ENCODE assay signal across 8 cellular contexts in genomic region chr12:15787801-15788200, GRCh38. TPM values are rescaled to one million over a fixed set of nuclear protein-coding genes. Genes with fewer than 3 reads are reported as not detected.
A peak's percentile ranks its signal among the peaks of the same experiment; 100 is the strongest.
DNase-seq lines count a peak whose midpoint lies in the region; ATAC-seq and TF ChIP-seq lines count a peak whose summit lies in the region.
"Had no signal": no experiment of that assay in that cellular context is flagged by ENCODE, and none has a peak within 500 bp of the region (broad histone marks: within the 10 kb centered on the region; RNA-seq: fewer than 3 reads in every experiment).

No MANE protein-coding gene starts in this region.

- no peak overlapping the region for H3K9ac ChIP-seq in iPS-15b (ENCODE audit: low read depth, low read length)

- no peaks in the 10 kb centered on the region for H3K27me3 ChIP-seq in HAP-1 (ENCODE audit: low read depth)
- peaks cover 53% of the 10 kb centered on the region for H3K27me3 ChIP-seq in iPS-15b (ENCODE audit: control insufficient read depth, insufficient read depth, low read length)

- peak overlapping the region; percentile 71 for H3K4me3 ChIP-seq in HAP-1
- H3K4me3 ChIP-seq in iPS-15b (ENCODE audit: low read depth, low read length), result peak overlapping the region; percentile 59
- peak overlapping the region; percentile 48 to 85 (median 69) for H3K4me3 ChIP-seq in skin epidermis

- no peak for ATAC-seq in activated CD8-positive, alpha-beta T cell treated with anti-CD3 and anti-CD28 coated beads for 36 hours
- no peak for ATAC-seq in stimulated activated naive CD8-positive, alpha-beta T cell treated with anti-CD3 and anti-CD28 coated beads, Interleukin-15, Interleukin-2, amounts not matched to agents 100 U/mL and 50 U/mL, for 24 hours
- ATAC-seq in HG03571 (IDR thresholded peaks at IDR 0.05; ENCODE audit: unreplicated experiment), result no peak

- no peaks in the 10 kb centered on the region for H3K36me3 Mint-ChIP-seq in activated CD8-positive, alpha-beta T cell treated with anti-CD3 and anti-CD28 coated beads for 36 hours (ENCODE audit: low read depth)

- POLR2A ChIA-PET in activated CD8-positive, alpha-beta T cell treated with anti-CD3 and anti-CD28 coated beads for 36 hours (lab: Charles Lee), result no interaction called here

- intact Hi-C loops in activated CD8-positive, alpha-beta T cell treated with anti-CD3 and anti-CD28 coated beads for 36 hours (cut with micrococcal nuclease), result loop anchor here (5.0 kb wide), 1 partner anchor 196 kb away; no protein-coding TSS in a partner anchor

- no peaks in the 10 kb centered on the region for H3K9me3 Mint-ChIP-seq in activated CD8-positive, alpha-beta T cell treated with anti-CD3 and anti-CD28 coated beads for 36 hours

- no peak overlapping the region for H3K27ac Mint-ChIP-seq in activated CD8-positive, alpha-beta T cell treated with anti-CD3 and anti-CD28 coated beads for 36 hours

- peaks cover 46% of the 10 kb centered on the region for H3K27me3 Mint-ChIP-seq in activated CD8-positive, alpha-beta T cell treated with anti-CD3 and anti-CD28 coated beads for 36 hours

- H3K27ac ChIP-seq in skin epidermis, result peak overlapping the region in 8 of 21 experiments; percentile 83 to 95 (median 88)

- H3K4me1 ChIP-seq in HAP-1, result peaks cover 3% of the 10 kb centered on the region; the same call in 1 of the 2 replicates
- peaks cover 2% of the 10 kb centered on the region for H3K4me1 ChIP-seq in iPS-15b (ENCODE audit: control insufficient read depth, insufficient read depth, low read length)

- in situ Hi-C loops in HAP-1 (cut with MboI; ENCODE audit: low sequenced_read_pairs), result no loop called here

- no peak for DNase-seq in HAP-1 (ENCODE audit: low spot score in 2 of 2)
- no peak for DNase-seq in activated CD8-positive, alpha-beta T cell treated with anti-CD3 and anti-CD28 coated beads for 36 hours
- DNase-seq in NCI-H146 treated with DMSO at 0.1 percent for 48 hours (lab: John Stamatoyannopoulos, UW; ENCODE audit: unreplicated experiment), result no peak
- no peak for DNase-seq in stimulated activated naive CD8-positive, alpha-beta T cell treated with anti-CD3 and anti-CD28 coated beads, Interleukin-15, Interleukin-2, amounts not matched to agents 100 U/mL and 50 U/mL, for 24 hours
- DNase-seq: NCI-H2227 treated with DMSO at 0.1 percent for 48 hours had no signal

- peaks cover 16% of the 10 kb centered on the region for H3K4me1 Mint-ChIP-seq in activated CD8-positive, alpha-beta T cell treated with anti-CD3 and anti-CD28 coated beads for 36 hours (ENCODE audit: low read depth)

- TF ChIP-seq CTCF in activated CD8-positive, alpha-beta T cell treated with anti-CD3 and anti-CD28 coated beads for 36 hours (IDR thresholded peaks at IDR 0.05), result no peak

- H3K36me3 ChIP-seq in HAP-1 (replicated peaks), result no peaks in the 10 kb centered on the region
- H3K36me3 ChIP-seq in iPS-15b (ENCODE audit: control insufficient read depth, insufficient read depth, low read length), result no peaks in the 10 kb centered on the region

- CTCF ChIA-PET in activated CD8-positive, alpha-beta T cell treated with anti-CD3 and anti-CD28 coated beads for 36 hours (lab: Charles Lee), result interaction anchor here (1.5 to 2.7 kb wide), 3 partner anchors 15 to 197 kb away, joined by 4 to 12 read pairs (median 6); no protein-coding TSS in a partner anchor

- H3K9me3 ChIP-seq in HAP-1 (no peaks in the 10 kb centered on the region), iPS-15b (ENCODE audit: control insufficient read depth, insufficient read depth, low read length) (no peaks in the 10 kb centered on the region)

- peak overlapping the region; percentile 77 for H3K4me3 Mint-ChIP-seq in activated CD8-positive, alpha-beta T cell treated with anti-CD3 and anti-CD28 coated beads for 36 hours

RNA-seq across cellular contexts. Expression of gene EPS8, which starts 1.4 kb away (rescaled TPM):
- 1 to 10 TPM; 1.8 to 2.3 TPM for total RNA-seq in activated CD8-positive, alpha-beta T cell treated with anti-CD3 and anti-CD28 coated beads for 36 hours
